7 cellular contexts compared by ENCODE assay signal in genomic region chr20:18056174-18057105, GRCh38. TPM values are rescaled to one million over a fixed set of nuclear protein-coding genes. Genes with fewer than 3 reads are reported as not detected.
DNase-seq lines count a peak whose midpoint lies in the region; ATAC-seq and TF ChIP-seq lines count a peak whose summit lies in the region.

No MANE protein-coding gene starts in this region.

- H3K4me3 ChIP-seq in mammary epithelial cell (replicated peaks in 1 of 3; ENCODE audit: insufficient read depth in 1 of 3, low read depth in 2 of 3, low read length in 3 of 3) (peak overlapping the region; percentile 58 to 82 (median 77)), mesendoderm (ENCODE audit: low read length) (peak overlapping the region; percentile 1)

- H3K27ac ChIP-seq in mammary epithelial cell (ENCODE audit: insufficient read depth, low read depth, low read length) (no peak overlapping the region), mesendoderm (ENCODE audit: low read depth, low read length) (no peak overlapping the region)

- peaks cover 2% of the 10 kb centered on the region for H3K79me2 ChIP-seq in mammary epithelial cell (ENCODE audit: insufficient read depth, low read length)
- H3K79me2 ChIP-seq in mesendoderm (ENCODE audit: control insufficient read depth, insufficient read depth, low read length): no peaks in the 10 kb centered on the region

- H3K23ac ChIP-seq in mesendoderm (ENCODE audit: low read length): peak overlapping the region; percentile 24

- intact Hi-C loops in mammary epithelial cell (cut with micrococcal nuclease): loop anchor here (1.0 to 5.0 kb wide), 2 partner anchors 81 to 220 kb away; partner anchors contain the start of genes KAT14 and PET117

- peak overlapping the region; percentile 97 for H2AFZ ChIP-seq in mammary epithelial cell (ENCODE audit: low read depth, low read length)

- no peak overlapping the region for H2BK5ac ChIP-seq in mesendoderm (ENCODE audit: low read length)

- H2AK5ac ChIP-seq in mesendoderm (ENCODE audit: low read length): no peak overlapping the region

- ATAC-seq in HG02642 (IDR thresholded peaks at IDR 0.05; ENCODE audit: poor library complexity, unreplicated experiment): no peak

- dilution Hi-C loops in mammary epithelial cell (cut with HindIII; ENCODE audit: low sequenced_read_pairs): no loop called here

- 13% methylated on average over 28 of the region's 104 CpGs for WGBS in mammary epithelial cell (ENCODE audit: low coverage, missing lambda C conversion rate)
- WGBS in mesendoderm (ENCODE audit: extremely low coverage, insufficient coverage, low lambda C conversion rate): no CpG with 5 or more reads among the region's 104 CpGs

- H3K27me3 ChIP-seq in mammary epithelial cell (ENCODE audit: insufficient read depth, low read length) (no peaks in the 10 kb centered on the region), mesendoderm (ENCODE audit: insufficient read depth, low read length, poor library complexity) (no peaks in the 10 kb centered on the region)

- H3K9ac ChIP-seq in mammary epithelial cell (ENCODE audit: insufficient read depth, low read length): peak overlapping the region; percentile 26
- H3K9ac ChIP-seq in mesendoderm (ENCODE audit: low read length): peak overlapping the region; percentile 61

- H3K79me1 ChIP-seq in mesendoderm (ENCODE audit: low read length): peaks cover 2% of the 10 kb centered on the region

- H4K8ac ChIP-seq in mesendoderm (ENCODE audit: low read depth, low read length): no peak overlapping the region

- no peak for TF ChIP-seq CTCF in GM13976 (IDR thresholded peaks at IDR 0.05; ENCODE audit: borderline replicate concordance, control extremely low read depth, extremely low read depth, insufficient read depth, missing control alignments)
- TF ChIP-seq CTCF in mammary epithelial cell (conservative IDR thresholded peaks at IDR 0.05 in 1 of 2, IDR thresholded peaks at IDR 0.05 in 1 of 2; ENCODE audit: extremely low read depth in 1 of 2, insufficient read depth in 1 of 2, low read depth in 1 of 2, low read length in 2 of 2): no peak

- H4K20me1 ChIP-seq in mammary epithelial cell (ENCODE audit: insufficient read depth, low read length): no peaks in the 10 kb centered on the region

- no peak overlapping the region for H2BK15ac ChIP-seq in mesendoderm (replicated peaks; ENCODE audit: low read depth)

- no peak overlapping the region for H2BK120ac ChIP-seq in mesendoderm (ENCODE audit: low read depth, low read length)

- no peak overlapping the region for H4K5ac ChIP-seq in mesendoderm (ENCODE audit: low read length)

- BruUV-seq in mammary epithelial cell (replicated peaks; lab: Mats Ljungman, UMichigan): no TSS peak

- H3K36me3 ChIP-seq in mammary epithelial cell (ENCODE audit: insufficient read depth, low read length): no peaks in the 10 kb centered on the region
- no peaks in the 10 kb centered on the region for H3K36me3 ChIP-seq in mesendoderm (ENCODE audit: control insufficient read depth, insufficient read depth, low read length)

- peak overlapping the region; percentile 7 for H3K18ac ChIP-seq in mesendoderm (ENCODE audit: low read length)

- DNase-seq in GM13976 (ENCODE audit: low spot score) (peak; percentile 49), NCI-H2171 (lab: John Stamatoyannopoulos, UW) (peak; percentile 57), mammary epithelial cell (peak; percentile 8), mesendoderm (peak; percentile 53), GF-D8 (lab: John Stamatoyannopoulos, UW) (no peak), GM19240 (ENCODE audit: insufficient read length, low spot score) (no peak)

- peak overlapping the region; percentile 72 for H3K56ac ChIP-seq in mesendoderm (ENCODE audit: low read length)

- CTCF ChIA-PET in mammary epithelial cell (lab: Charles Lee; ENCODE audit: low non-redundant PET): no interaction called here

- H3K4ac ChIP-seq in mesendoderm (ENCODE audit: low read depth, low read length): no peak overlapping the region

- no peaks in the 10 kb centered on the region for H3K9me3 ChIP-seq in mammary epithelial cell (replicated peaks; ENCODE audit: insufficient read depth, low read length)

- H3K4me2 ChIP-seq in mammary epithelial cell (ENCODE audit: insufficient read depth, low read depth, low read length) (peak overlapping the region; percentile 99), mesendoderm (ENCODE audit: low read length) (peak overlapping the region; percentile 71)

- in situ Hi-C loops in GM13976 (cut with MboI; ENCODE audit: low sequenced_read_pairs, unreplicated experiment): no loop called here
- in situ Hi-C loops in mammary epithelial cell (cut with MboI; ENCODE audit: low sequenced_read_pairs in 2 of 2): no loop called here

- H3K4me1 ChIP-seq in mammary epithelial cell (ENCODE audit: insufficient read depth, low read length) (peaks cover 22% of the 10 kb centered on the region), mesendoderm (ENCODE audit: control insufficient read depth, low read depth, low read length) (no peaks in the 10 kb centered on the region)

RNA-seq across cellular contexts. Expression of gene OVOL2, which starts 1.3 kb away (rescaled TPM):
- 1 to 10 TPM; 2.0 to 7.5 TPM for total RNA-seq in mammary epithelial cell
- 6.1 TPM for polyA plus RNA-seq in mammary epithelial cell
- 4.7 TPM for polyA minus RNA-seq in mammary epithelial cell
- 6.8 TPM for polyA plus RNA-seq in mesendoderm (2013, experiment 1 of 2)
- polyA plus RNA-seq in mesendoderm (2013, experiment 2 of 2): 7.6 TPM

Comparison
In these comparisons a context has a peak if more than half of its experiments do, and no peak if none do; other contexts are left out.
1. DNase-seq: peak in GM13976 (single experiment), NCI-H2171 (single experiment), mammary epithelial cell (single experiment) and mesendoderm (single experiment); none in GF-D8 (single experiment) and GM19240 (single experiment).